Comparison of ENCODE assay signal across 20 cellular contexts in genomic region chr15:74039656-74040010, GRCh38. TPM values are rescaled to one million over a fixed set of nuclear protein-coding genes. Genes with fewer than 3 reads are reported as not detected.
DNase-seq lines count a peak whose midpoint lies in the region; ATAC-seq and TF ChIP-seq lines count a peak whose summit lies in the region.
"Had no signal": no experiment of that assay in that cellular context is flagged by ENCODE, and none has a peak within 500 bp of the region (broad histone marks: within the 10 kb centered on the region; RNA-seq: fewer than 3 reads in every experiment).

No MANE protein-coding gene starts in this region.

- peaks cover 0 to 74% of the 10 kb centered on the region in 2 donors for H3K36me3 ChIP-seq in gastroesophageal sphincter

- TF ChIP-seq CTCF in AG04450 (IDR thresholded peaks at IDR 0.05; ENCODE audit: low read depth, low read length): no peak
- TF ChIP-seq CTCF in gastroesophageal sphincter (IDR thresholded peaks at IDR 0.05): no peak

- DNase-seq in AG04450 (ENCODE audit: low read depth, low spot score) (no peak), NCI-H1417 (lab: John Stamatoyannopoulos, UW) (no peak), ACHN (no peak), COR-L47 (lab: John Stamatoyannopoulos, UW) (no peak)
- no peak for DNase-seq in activated T-helper 1 cell treated with anti-CD3 and anti-CD28 coated beads, Interleukin-12 subunit alpha, Interleukin-12 subunit beta, Interleukin-2, Interleukin-4 antibody, amounts not matched to agents 30 ng/mL and 10 ng/mL and 1 ng/mL, durations not matched to agents 14 hours and 24 hours and 36 hours (ENCODE audit: low spot score)
- DNase-seq: activated naive CD8-positive, alpha-beta T cell treated with anti-CD3 and anti-CD28 coated beads for 36 hours; CD4-positive, CD25-positive, alpha-beta regulatory T cell; cortex of kidney; DMS 273 treated with DMSO at 0.1 percent for 48 hours; mucosa of descending colon; PC-9; SIG-M5 had no signal

- H3K4me3 Mint-ChIP-seq in activated T-helper 1 cell treated with anti-CD3 and anti-CD28 coated beads, Interleukin-12 subunit alpha, Interleukin-12 subunit beta, Interleukin-2, Interleukin-4 antibody, amounts not matched to agents 30 ng/mL and 10 ng/mL and 1 ng/mL, durations not matched to agents 14 hours and 24 hours and 36 hours: no peak overlapping the region
- H3K4me3 Mint-ChIP-seq: activated naive CD8-positive, alpha-beta T cell treated with anti-CD3 and anti-CD28 coated beads for 36 hours; activated T-helper 17 cell treated with anti-CD3 and anti-CD28 coated beads, Interleukin-2, amount 50 U/mL, for 72 hours; brain; CD4-positive, CD25-positive, alpha-beta regulatory T cell had no signal

- H3K27me3 ChIP-seq in AG04450 (ENCODE audit: control insufficient read depth, insufficient read depth, low read length) (no peaks in the 10 kb centered on the region), gastroesophageal sphincter (no peaks in the 10 kb centered on the region)

- no peak for TF ChIP-seq POLR2A in gastroesophageal sphincter (IDR thresholded peaks at IDR 0.05)

- CTCF ChIA-PET in AG04450 (lab: Charles Lee): interaction anchor here (0.8 to 5.9 kb wide), 9 partner anchors 8 to 283 kb away, joined by 3 to 163 read pairs (median 4); partner anchors contain the start of genes PML and STOML1

- no peaks in the 10 kb centered on the region for H3K9me3 Mint-ChIP-seq in activated T-helper 1 cell treated with anti-CD3 and anti-CD28 coated beads, Interleukin-12 subunit alpha, Interleukin-12 subunit beta, Interleukin-2, Interleukin-4 antibody, amounts not matched to agents 30 ng/mL and 10 ng/mL and 1 ng/mL, durations not matched to agents 14 hours and 24 hours and 36 hours
- H3K9me3 Mint-ChIP-seq: activated naive CD8-positive, alpha-beta T cell treated with anti-CD3 and anti-CD28 coated beads for 36 hours; activated T-helper 17 cell treated with anti-CD3 and anti-CD28 coated beads, Interleukin-2, amount 50 U/mL, for 72 hours; brain; CD4-positive, CD25-positive, alpha-beta regulatory T cell had no signal

- H3K36me3 Mint-ChIP-seq in activated T-helper 1 cell treated with anti-CD3 and anti-CD28 coated beads, Interleukin-12 subunit alpha, Interleukin-12 subunit beta, Interleukin-2, Interleukin-4 antibody, amounts not matched to agents 30 ng/mL and 10 ng/mL and 1 ng/mL, durations not matched to agents 14 hours and 24 hours and 36 hours (ENCODE audit: low read depth): peaks cover 25% of the 10 kb centered on the region

- H3K4me1 ChIP-seq in gastroesophageal sphincter: peaks cover 0 to 65% (median 20%) of the 10 kb centered on the region in 3 donors

- no peak overlapping the region for H3K4me3 ChIP-seq in AG04450 (ENCODE audit: low read depth, low read length)
- no peak overlapping the region for H3K4me3 ChIP-seq in gastroesophageal sphincter
- H3K4me3 ChIP-seq in skin epidermis: no peak overlapping the region
- H3K4me3 ChIP-seq: mucosa of descending colon, PC-9 had no signal

- no peaks in the 10 kb centered on the region for H3K27me3 Mint-ChIP-seq in activated T-helper 1 cell treated with anti-CD3 and anti-CD28 coated beads, Interleukin-12 subunit alpha, Interleukin-12 subunit beta, Interleukin-2, Interleukin-4 antibody, amounts not matched to agents 30 ng/mL and 10 ng/mL and 1 ng/mL, durations not matched to agents 14 hours and 24 hours and 36 hours (ENCODE audit: insufficient read depth)
- H3K27me3 Mint-ChIP-seq: activated naive CD8-positive, alpha-beta T cell treated with anti-CD3 and anti-CD28 coated beads for 36 hours; activated T-helper 17 cell treated with anti-CD3 and anti-CD28 coated beads, Interleukin-2, amount 50 U/mL, for 72 hours; brain; CD4-positive, CD25-positive, alpha-beta regulatory T cell had no signal

- H3K27ac ChIP-seq in AG04450 (ENCODE audit: low read depth, low read length) (peak overlapping the region; percentile 87), gastroesophageal sphincter (peak overlapping the region in 3 of 4 donors; percentile 52 to 73 (median 63)), skin epidermis (peak overlapping the region in 13 of 21 experiments; percentile 15 to 92 (median 75))
- H3K27ac ChIP-seq: PC-9 had no signal

- no peaks in the 10 kb centered on the region for H3K4me1 Mint-ChIP-seq in activated T-helper 1 cell treated with anti-CD3 and anti-CD28 coated beads, Interleukin-12 subunit alpha, Interleukin-12 subunit beta, Interleukin-2, Interleukin-4 antibody, amounts not matched to agents 30 ng/mL and 10 ng/mL and 1 ng/mL, durations not matched to agents 14 hours and 24 hours and 36 hours (ENCODE audit: low read depth)
- H3K4me1 Mint-ChIP-seq: activated naive CD8-positive, alpha-beta T cell treated with anti-CD3 and anti-CD28 coated beads for 36 hours; activated T-helper 17 cell treated with anti-CD3 and anti-CD28 coated beads, Interleukin-2, amount 50 U/mL, for 72 hours had no signal

- intact Hi-C loops in activated T-helper 1 cell treated with anti-CD3 and anti-CD28 coated beads, Interleukin-12 subunit alpha, Interleukin-12 subunit beta, Interleukin-2, Interleukin-4 antibody, amounts not matched to agents 30 ng/mL and 10 ng/mL and 1 ng/mL, durations not matched to agents 14 hours and 24 hours and 36 hours (cut with micrococcal nuclease): no loop called here

- ATAC-seq in gastroesophageal sphincter (no peak), GM21723 (IDR thresholded peaks at IDR 0.05; ENCODE audit: unreplicated experiment) (no peak)
- ATAC-seq: activated T-helper 17 cell treated with anti-CD3 and anti-CD28 coated beads, Interleukin-2, amount 50 U/mL, for 72 hours; left lobe of liver had no signal

- in situ Hi-C loops in ACHN (cut with HindIII; ENCODE audit: low pct_ligation_motif_present, low pct_unique_long_range_greater_than_20kb, low sequenced_read_pairs): no loop called here

- H3K9me3 ChIP-seq in AG04450 (ENCODE audit: control insufficient read depth, insufficient read depth, low read length) (peaks cover 5% of the 10 kb centered on the region; the same call in 1 of the 2 replicates), gastroesophageal sphincter (no peaks in the 10 kb centered on the region)
- H3K9me3 ChIP-seq: mucosa of descending colon had no signal

- peak overlapping the region; percentile 8 for H3K27ac Mint-ChIP-seq in activated T-helper 1 cell treated with anti-CD3 and anti-CD28 coated beads, Interleukin-12 subunit alpha, Interleukin-12 subunit beta, Interleukin-2, Interleukin-4 antibody, amounts not matched to agents 30 ng/mL and 10 ng/mL and 1 ng/mL, durations not matched to agents 14 hours and 24 hours and 36 hours

- 65 to 86% methylated on average over 3 of the region's 5 CpGs for WGBS in gastroesophageal sphincter (ENCODE audit: low coverage in 1 of 2), 2 donors

- TF ChIP-seq EP300 in gastroesophageal sphincter (IDR thresholded peaks at IDR 0.05): no peak

- POLR2A ChIA-PET in AG04450 (lab: Yijun Ruan, JAX): interaction anchor here (1.7 to 2.7 kb wide), 2 partner anchors 9 to 12 kb away, joined by 7 to 15 read pairs; no protein-coding TSS in a partner anchor

RNA-seq across cellular contexts. Expression of gene GOLGA6A, which starts 42.7 kb away (rescaled TPM):
- polyA plus RNA-seq in AG04450 (2011; rRNA removed): not detected in 2 replicates
- polyA minus RNA-seq in AG04450 (2011; rRNA and poly(A)+ RNA removed): not detected in 2 replicates
- total RNA-seq in activated T-helper 1 cell treated with anti-CD3 and anti-CD28 coated beads, Interleukin-12 subunit alpha, Interleukin-12 subunit beta, Interleukin-2, Interleukin-4 antibody, amounts not matched to agents 30 ng/mL and 10 ng/mL and 1 ng/mL, durations not matched to agents 14 hours and 24 hours and 36 hours: not detected in 2 replicates
- 1 to 10 TPM in 1 of 4 donors, under 1 TPM in 2, not detected in 1; 0.15 to 1.3 (median 0.31) TPM for total RNA-seq in gastroesophageal sphincter
- total RNA-seq: activated naive CD8-positive, alpha-beta T cell treated with anti-CD3 and anti-CD28 coated beads for 36 hours; M059J; mucosa of descending colon; NCI-H460; PC-9 had no signal
- polyA plus RNA-seq: CD4-positive, CD25-positive, alpha-beta regulatory T cell had no signal

RNA-seq across cellular contexts. Expression of gene PML, which starts 45.1 kb away (rescaled TPM):
- polyA plus RNA-seq in AG04450 (2011; rRNA removed): 7.6 and 12.5 TPM in 2 replicates
- 22.0 and 22.5 TPM in 2 replicates for polyA minus RNA-seq in AG04450 (2011; rRNA and poly(A)+ RNA removed)
- 62.0 and 63.6 TPM in 2 replicates for total RNA-seq in activated T-helper 1 cell treated with anti-CD3 and anti-CD28 coated beads, Interleukin-12 subunit alpha, Interleukin-12 subunit beta, Interleukin-2, Interleukin-4 antibody, amounts not matched to agents 30 ng/mL and 10 ng/mL and 1 ng/mL, durations not matched to agents 14 hours and 24 hours and 36 hours
- 10 to 100 TPM; 24.1 to 75.1 (median 52.1) TPM for total RNA-seq in gastroesophageal sphincter

RNA-seq across cellular contexts. Expression of gene STOML1, which starts 47.5 kb away (rescaled TPM):
- 7.3 and 10.0 TPM in 2 replicates for polyA plus RNA-seq in AG04450 (2011; rRNA removed)
- polyA minus RNA-seq in AG04450 (2011; rRNA and poly(A)+ RNA removed): 5.0 and 6.3 TPM in 2 replicates
- total RNA-seq in activated T-helper 1 cell treated with anti-CD3 and anti-CD28 coated beads, Interleukin-12 subunit alpha, Interleukin-12 subunit beta, Interleukin-2, Interleukin-4 antibody, amounts not matched to agents 30 ng/mL and 10 ng/mL and 1 ng/mL, durations not matched to agents 14 hours and 24 hours and 36 hours: 10.6 and 11.6 TPM in 2 replicates
- total RNA-seq in gastroesophageal sphincter: 10 to 100 TPM in 3 of 4 donors, 1 to 10 TPM in 1; 8.1 to 21.7 (median 13.7) TPM
